In the genomic region with DNA sequence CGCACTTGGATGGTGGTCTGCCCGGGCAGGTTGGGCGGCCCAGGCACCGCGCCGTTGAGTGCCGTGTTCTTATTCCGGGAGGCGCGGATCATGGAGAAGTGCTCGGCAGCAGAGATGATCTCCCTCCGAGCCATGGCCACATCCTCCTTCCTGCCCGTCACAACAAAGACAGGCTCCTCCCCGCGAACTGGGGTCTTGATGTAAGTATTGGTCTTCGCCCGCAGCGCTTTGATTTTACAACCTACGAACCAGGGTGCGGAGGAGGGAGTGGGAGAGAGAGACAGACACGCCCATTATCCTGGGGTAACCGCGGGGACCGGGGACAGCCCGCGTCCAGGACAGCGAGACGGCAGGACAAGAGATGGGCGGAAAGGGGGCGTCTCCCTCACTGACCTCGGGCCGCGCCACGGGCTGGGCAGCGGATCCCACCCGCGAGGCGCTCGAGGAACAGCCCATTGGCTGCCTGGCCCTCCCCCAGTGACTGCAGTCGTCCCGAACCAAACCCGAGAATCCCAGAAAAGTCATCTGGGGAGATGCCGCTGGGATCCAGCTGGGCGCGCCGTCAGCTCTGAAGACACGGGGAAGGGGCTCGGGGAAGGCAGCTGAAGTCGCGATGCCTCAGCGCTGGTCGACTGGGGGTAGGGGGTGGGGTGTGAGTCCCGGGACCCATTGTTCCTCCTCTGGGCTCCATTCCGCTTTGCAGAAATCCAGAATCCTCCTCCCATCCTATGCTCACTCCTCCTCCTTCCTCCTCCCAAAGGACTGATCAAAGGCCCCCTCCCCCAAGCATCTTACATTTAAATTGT, we compare ENCODE assay signal across 8 cellular contexts. TPM values are rescaled to one million over a fixed set of nuclear protein-coding genes. Genes with fewer than 3 reads are reported as not detected.
DNase-seq lines count a peak whose midpoint lies in the region; ATAC-seq and TF ChIP-seq lines count a peak whose summit lies in the region.

No MANE protein-coding gene starts in this region.

- no peaks in the 10 kb centered on the region for H3K4me1 ChIP-seq in PC-9 (replicated peaks; ENCODE audit: insufficient read depth)
- H3K4me1 ChIP-seq in adrenal gland (replicated peaks in 1 of 2): peaks cover 3 to 20% of the 10 kb centered on the region in 2 donors
- peaks cover 3 to 52% (median 35%) of the 10 kb centered on the region in 9 donors for H3K4me1 ChIP-seq in heart right ventricle

- H3K36me3 ChIP-seq in PC-9 (ENCODE audit: low read depth) (no peaks in the 10 kb centered on the region), adrenal gland (replicated peaks in 1 of 2) (no peaks in the 10 kb centered on the region), heart right ventricle (peaks cover 0 to 20% (median 0%) of the 10 kb centered on the region in 9 donors)

- CTCF ChIA-PET in PC-9 (lab: Charles Lee): no interaction called here

- H3K4me3 ChIP-seq in PC-9 (no peak overlapping the region), adrenal gland (peak overlapping the region in 2 of 4 donors; percentile 79 to 92), heart right ventricle (peak overlapping the region; percentile 50 to 97 (median 90))

- TF ChIP-seq CTCF in PC-9 (conservative IDR thresholded peaks at IDR 0.05) (no peak), adrenal gland (IDR thresholded peaks at IDR 0.05) (no peak), heart right ventricle (IDR thresholded peaks at IDR 0.05) (no peak)

- no peaks in the 10 kb centered on the region for H3K9me2 ChIP-seq in PC-9 (ENCODE audit: insufficient read depth)

- H3F3A ChIP-seq in PC-9 (ENCODE audit: insufficient read depth, low read depth): peaks cover 3% of the 10 kb centered on the region; the same call in 1 of the 2 replicates

- no peak for TF ChIP-seq POLR2A in adrenal gland (IDR thresholded peaks at IDR 0.05)

- H2AFZ ChIP-seq in PC-9: no peak overlapping the region

- POLR2A ChIA-PET in PC-9 (lab: Charles Lee; ENCODE audit: unreplicated experiment): no interaction called here

- ATAC-seq in heart right ventricle (peak in 1 of 8 donors; percentile 1), GM18498 (IDR thresholded peaks at IDR 0.05; ENCODE audit: unreplicated experiment) (no peak), GM18868 (IDR thresholded peaks at IDR 0.05; ENCODE audit: unreplicated experiment) (no peak)

- DNase-seq in stimulated activated CD4-positive, alpha-beta T cell treated with anti-CD3 and anti-CD28 coated beads, Interleukin-12 subunit alpha, Interleukin-12 subunit beta, amount 100 ng/mL, for 48 hours (ENCODE audit: low read depth in 2 of 3, low spot score in 1 of 3): peak in 2 of 3 donors; percentile 8
- no peak for DNase-seq in stimulated activated CD4-positive, alpha-beta T cell treated with anti-CD3 and anti-CD28 coated beads, Interleukin-12 subunit alpha, Interleukin-12 subunit beta, amount 100 ng/mL, for 4 hours
- DNase-seq in PC-9: no peak
- peak in 6 of 7 donors; percentile 8 to 53 (median 26) for DNase-seq in adrenal gland
- peak; percentile 44 to 46 for DNase-seq in heart right ventricle
- peak; percentile 30 for DNase-seq in pons (ENCODE audit: low spot score)

- BruUV-seq in PC-9 (replicated peaks; lab: Mats Ljungman, UMichigan): no TSS peak

- peak overlapping the region; percentile 95 for H3K4me2 ChIP-seq in PC-9

- H3K27me3 ChIP-seq in PC-9 (ENCODE audit: insufficient read depth, low read depth) (peaks cover 15% of the 10 kb centered on the region), adrenal gland (no peaks in the 10 kb centered on the region), heart right ventricle (peaks cover 0 to 28% (median 0%) of the 10 kb centered on the region in 7 donors)

- no peak overlapping the region for H3K27ac ChIP-seq in PC-9
- peak overlapping the region in 1 of 5 donors; percentile 95 for H3K27ac ChIP-seq in adrenal gland
- H3K27ac ChIP-seq in heart right ventricle: peak overlapping the region in 9 of 10 donors; percentile 89 to 99 (median 98)

- WGBS in adrenal gland, 4 donors: 1 to 3% (median 2%) methylated on average over 13 to 54 of the region's 54 CpGs
- WGBS in heart right ventricle, 2 donors: 1% methylated on average over 54 of the region's 54 CpGs

- intact Hi-C loops in PC-9 (cut with micrococcal nuclease; ENCODE audit: unreplicated experiment): no loop called here
- intact Hi-C loops in adrenal gland (cut with DNase I): no loop called here
- intact Hi-C loops in heart right ventricle (cut with DNase I): loop anchor here in 7 of 10 donors (5.0 to 10.0 kb wide), 7 partner anchors 90 to 632 kb away; no protein-coding TSS in a partner anchor

- H4K20me1 ChIP-seq in PC-9 (ENCODE audit: insufficient read depth): no peaks in the 10 kb centered on the region

- H3K9me3 ChIP-seq in PC-9 (ENCODE audit: insufficient read depth, low read depth) (no peaks in the 10 kb centered on the region), adrenal gland (replicated peaks in 1 of 3) (no peaks in the 10 kb centered on the region), heart right ventricle (no peaks in the 10 kb centered on the region)

- H3K79me2 ChIP-seq in PC-9 (ENCODE audit: low read depth): no peaks in the 10 kb centered on the region

RNA-seq across cellular contexts. Expression of gene MEX3B, which starts 1.2 kb away (rescaled TPM):
- total RNA-seq in PC-9 (2021): not detected in 2 replicates
- 1 to 10 TPM in 3 of 8 donors, under 1 TPM in 5; 0.42 to 1.6 (median 0.96) TPM for total RNA-seq in adrenal gland
- polyA plus RNA-seq in adrenal gland: under 1 TPM; 0.22 to 0.80 (median 0.44) TPM
- total RNA-seq in heart right ventricle: 1 to 10 TPM; 1.3 to 5.0 (median 2.5) TPM
- 1 to 10 TPM; 3.0 to 3.2 TPM for polyA plus RNA-seq in heart right ventricle

Comparison
In these comparisons a context has a peak if more than half of its experiments do, and no peak if none do; other contexts are left out.
1. DNase-seq: peak in stimulated activated CD4-positive, alpha-beta T cell treated with anti-CD3 and anti-CD28 coated beads, Interleukin-12 subunit alpha, Interleukin-12 subunit beta, amount 100 ng/mL, for 48 hours (2 of 3), adrenal gland (6 of 7), heart right ventricle (2 of 2) and pons (single experiment); none in stimulated activated CD4-positive, alpha-beta T cell treated with anti-CD3 and anti-CD28 coated beads, Interleukin-12 subunit alpha, Interleukin-12 subunit beta, amount 100 ng/mL, for 4 hours (single experiment) and PC-9 (0 of 2).
2. intact Hi-C loops: an anchor here in heart right ventricle (5.0 to 10.0 kb wide); none called in PC-9 and adrenal gland.